8 cellular contexts compared by ENCODE assay signal in the genomic region with DNA sequence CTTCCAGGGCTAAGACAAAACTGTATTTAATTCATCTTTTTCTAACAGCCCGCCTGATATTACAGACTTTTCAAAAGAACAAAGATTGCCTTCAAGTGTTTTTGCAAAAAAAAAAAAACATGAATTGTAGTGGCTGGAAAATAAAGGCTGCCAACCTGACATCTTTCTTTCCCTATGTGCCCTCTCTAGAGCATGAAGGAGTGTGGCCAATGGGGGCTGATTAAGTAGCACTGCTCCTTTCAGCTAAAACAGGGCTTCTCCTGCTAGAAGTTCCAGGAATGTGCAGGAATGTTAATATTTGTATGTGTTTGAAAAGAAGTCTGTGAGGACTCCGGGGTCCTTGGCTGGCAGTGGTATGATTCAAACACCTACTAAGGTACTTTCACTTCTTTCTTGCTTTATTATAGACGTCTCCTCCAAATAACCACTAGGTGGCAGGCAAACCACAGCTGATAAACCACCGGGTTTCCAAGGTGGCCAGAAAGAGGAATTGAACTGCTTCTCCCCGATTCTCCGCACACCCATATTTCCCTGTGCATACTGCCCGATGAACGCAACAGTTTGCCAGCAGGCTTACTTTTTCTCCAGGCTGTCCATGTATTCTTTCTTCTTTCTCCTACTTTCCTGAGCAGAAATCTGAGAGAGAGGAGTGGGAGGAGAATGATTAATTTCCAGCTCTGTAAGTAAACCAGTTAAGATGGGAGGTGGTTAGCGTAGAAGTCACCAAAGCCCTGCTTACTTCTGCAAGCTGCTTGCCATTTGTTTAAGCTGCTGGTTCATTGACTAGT. TPM values are rescaled to one million over a fixed set of nuclear protein-coding genes. Genes with fewer than 3 reads are reported as not detected.
DNase-seq lines count a peak whose midpoint lies in the region; ATAC-seq, FAIRE-seq and TF ChIP-seq lines count a peak whose summit lies in the region.

No MANE protein-coding gene starts in this region.

- H2AK5ac ChIP-seq in H1 (ENCODE audit: low read depth, low read length): no peak overlapping the region

- no peak overlapping the region for H2BK12ac ChIP-seq in H1 (ENCODE audit: low read depth, low read length)

- no peak overlapping the region for H2BK120ac ChIP-seq in H1 (replicated peaks; ENCODE audit: low read depth, low read length)

- no peak overlapping the region for H4K5ac ChIP-seq in H1 (ENCODE audit: insufficient read length, low read depth, low read length)

- whole genome bisulfite sequencing in H1 (ENCODE audit: extremely low coverage in 1 of 2, insufficient coverage in 1 of 2, insufficient read length in 1 of 2, insufficient replicate concordance in 2 of 2, low coverage in 1 of 2, low lambda C conversion rate in 2 of 2, missing lambda C conversion rate in 1 of 2), 2 experiments: 63% methylated on average over 9 of the region's 9 CpGs; no CpG with 5 or more reads in 1 of the 2 experiments

- no peaks in the 10 kb centered on the region; the same call in 1 of the 2 replicates for H3K79me1 ChIP-seq in H1 (ENCODE audit: low read depth, low read length)

- no peak overlapping the region for H4K91ac ChIP-seq in H1 (replicated peaks; ENCODE audit: insufficient read length, low read length)

- H2BK5ac ChIP-seq in H1 (ENCODE audit: low read depth, low read length): no peak overlapping the region

- H3K4ac ChIP-seq in H1 (replicated peaks; ENCODE audit: insufficient read length, low read depth, low read length): no peak overlapping the region

- intact Hi-C loops in mucosa of descending colon (cut with DNase I, micrococcal nuclease): loop anchor here (2.0 to 5.0 kb wide), 2 partner anchors 104 to 105 kb away; no protein-coding TSS in a partner anchor

- no peak overlapping the region for H3K18ac ChIP-seq in H1 (ENCODE audit: extremely low read depth, low read length)

- H3K56ac ChIP-seq in H1 (replicated peaks; ENCODE audit: insufficient read length, low read depth, low read length): no peak overlapping the region

- no peak overlapping the region for H3K27ac ChIP-seq in H1 (ENCODE audit: low read depth, low read length)

- TF ChIP-seq EP300 in H1 (IDR thresholded peaks at IDR 0.05; ENCODE audit: borderline replicate concordance in 1 of 2, low read depth in 2 of 2, low read length in 2 of 2): no peak

- H3K4me1 ChIP-seq in H1 (replicated peaks in 1 of 4; ENCODE audit: control insufficient read depth in 3 of 4, insufficient read depth in 4 of 4, low read length in 3 of 4) (peaks cover 0 to 2% (median 0%) of the 10 kb centered on the region in 4 experiments; a peak in 3 of 7 replicates), mucosa of descending colon (ENCODE audit: low read depth) (peaks cover 3% of the 10 kb centered on the region)

- POLR2A ChIA-PET in H1 (lab: Charles Lee; ENCODE audit: partially characterized antibody): interaction anchor here (1.1 kb wide), 1 partner anchor 556 kb away, joined by 5 read pairs; a partner anchor contains a TSS

- no peak overlapping the region for H4K8ac ChIP-seq in H1 (ENCODE audit: extremely low read depth, insufficient read depth, low read length)

- CTCF ChIA-PET in H1 (lab: Charles Lee; ENCODE audit: partially characterized antibody): interaction anchor here (0.6 to 9.9 kb wide), 47 partner anchors 9 to 1149 kb away, joined by 3 to 167 read pairs (median 3); a partner anchor contains a TSS

- no peak overlapping the region for H2BK20ac ChIP-seq in H1 (ENCODE audit: low read length)

- peak; percentile 74 for FAIRE-seq in H1 (lab: Jason Lieb, UNC)

- peaks cover 7 to 45% (median 35%) of the 10 kb centered on the region in 4 experiments; a peak in 7 of 8 replicates for H3K36me3 ChIP-seq in H1 (ENCODE audit: control insufficient read depth in 2 of 4, insufficient read depth in 4 of 4, low read length in 3 of 4)
- peaks cover 3% of the 10 kb centered on the region for H3K36me3 ChIP-seq in mucosa of descending colon (ENCODE audit: low read depth)

- H3K4me3 ChIP-seq in H1 (ENCODE audit: extremely low read depth in 1 of 4, insufficient read depth in 2 of 4, low read depth in 3 of 4, low read length in 4 of 4) (no peak overlapping the region), mucosa of descending colon (no peak overlapping the region)

- peak; percentile 25 to 86 (median 73) for TF ChIP-seq CTCF in H1 (IDR thresholded peaks at IDR 0.05; ENCODE audit: control extremely low read depth in 1 of 3, insufficient read depth in 1 of 3, low read depth in 1 of 3, low read length in 3 of 3)
- TF ChIP-seq CTCF in mucosa of descending colon (IDR thresholded peaks at IDR 0.05): peak; percentile 43

- H3K9me3 ChIP-seq in H1 (ENCODE audit: insufficient read depth in 2 of 2, low read depth in 1 of 2, low read length in 1 of 2) (peaks cover 6 to 9% of the 10 kb centered on the region in 2 experiments; a peak in 3 of 4 replicates), mucosa of descending colon (no peaks in the 10 kb centered on the region)

- H3K23ac ChIP-seq in H1 (ENCODE audit: insufficient read length): no peak overlapping the region

- TF ChIP-seq POLR2A in H1 (IDR thresholded peaks at IDR 0.05; ENCODE audit: control extremely low read depth in 1 of 2, low read depth in 2 of 2, low read length in 2 of 2): no peak

- no peak overlapping the region for H2AFZ ChIP-seq in H1 (ENCODE audit: low read length)

- H3K23me2 ChIP-seq in H1 (ENCODE audit: low read depth, low read length): no peaks in the 10 kb centered on the region

- DNase-seq in COR-L47 (lab: John Stamatoyannopoulos, UW): peak; percentile 49
- DNase-seq in NCI-H82 (lab: John Stamatoyannopoulos, UW): peak; percentile 85
- DNase-seq in activated CD4-positive, alpha-beta T cell treated with anti-CD3 and anti-CD28 coated beads, Interleukin-2, amount 50 U/mL, for 48 hours: peak; percentile 45 to 62
- peak; percentile 51 to 60 for DNase-seq in H1 (ENCODE audit: low read depth in 1 of 2, low spot score in 2 of 2)
- DNase-seq in mucosa of descending colon: peak in 1 of 3 donors; percentile 71
- peak; percentile 14 to 76 (median 42) for DNase-seq in stimulated activated naive CD4-positive, alpha-beta T cell (lab: John Stamatoyannopoulos, UW)

- no peak overlapping the region for H3K14ac ChIP-seq in H1 (ENCODE audit: insufficient read length)

- H3K79me2 ChIP-seq in H1 (ENCODE audit: control insufficient read depth in 1 of 2, insufficient read depth in 2 of 2, low read length in 2 of 2): no peaks in the 10 kb centered on the region

- H3K4me2 ChIP-seq in H1 (ENCODE audit: insufficient read depth in 1 of 2, low read depth in 2 of 2, low read length in 2 of 2): no peak overlapping the region

- no peaks in the 10 kb centered on the region for H4K20me1 ChIP-seq in H1 (replicated peaks in 1 of 2; ENCODE audit: control insufficient read depth in 1 of 2, insufficient read depth in 2 of 2, low read length in 2 of 2)

- ATAC-seq in GM19468 (IDR thresholded peaks at IDR 0.05; ENCODE audit: extremely low read depth, unreplicated experiment): peak; percentile 63
- ATAC-seq in HG03575 (IDR thresholded peaks at IDR 0.05; ENCODE audit: extremely low read depth, insufficient number of reproducible peaks, low FRiP score, unreplicated experiment): peak; percentile 80
- peak; percentile 81 for ATAC-seq in mucosa of descending colon

- H3K9ac ChIP-seq in H1 (replicated peaks in 1 of 4; ENCODE audit: extremely low read depth in 1 of 4, low read depth in 3 of 4, low read length in 3 of 4): no peak overlapping the region

- H2BK15ac ChIP-seq in H1 (ENCODE audit: low read length): no peak overlapping the region

- H3K27me3 ChIP-seq in H1 (replicated peaks in 1 of 4; ENCODE audit: control insufficient read depth in 3 of 4, extremely low read depth in 1 of 4, insufficient read depth in 3 of 4, low read length in 3 of 4): no peaks in the 10 kb centered on the region

- TF ChIP-seq RAD21 in H1 (IDR thresholded peaks at IDR 0.05 in 1 of 2, conservative IDR thresholded peaks at IDR 0.05 in 1 of 2; ENCODE audit: low read depth in 2 of 2, low read length in 2 of 2): peak; percentile 96 to 97

TF ChIP-seq in H1, 55 proteins besides CTCF, POLR2A, EP300 and RAD21 (continues in another document):
- TF ChIP-seq CREB1 (IDR thresholded peaks at IDR 0.05) (no peak), PHF8 (conservative IDR thresholded peaks at IDR 0.05; ENCODE audit: low read depth, low read length) (no peak), ZNF274 (IDR thresholded peaks at IDR 0.05; ENCODE audit: borderline replicate concordance, extremely low read depth, low read length) (no peak), SIN3A (conservative IDR thresholded peaks at IDR 0.05 in 1 of 2, IDR thresholded peaks at IDR 0.05 in 1 of 2; ENCODE audit: low read depth in 1 of 2, low read length in 2 of 2) (no peak), TEAD4 (IDR thresholded peaks at IDR 0.05; ENCODE audit: low read depth, low read length) (no peak), TAF7 (optimal IDR thresholded peaks at IDR 0.05; ENCODE audit: borderline replicate concordance, low read depth, low read length) (no peak), SP4 (IDR thresholded peaks at IDR 0.05; ENCODE audit: low read length) (no peak), GABPA (IDR thresholded peaks at IDR 0.05; ENCODE audit: borderline replicate concordance, insufficient read depth, low read length) (no peak), KDM1A (IDR thresholded peaks at IDR 0.05; ENCODE audit: borderline replicate concordance, low read length) (no peak), SIX5 (IDR thresholded peaks at IDR 0.05; ENCODE audit: low read depth, low read length) (no peak), BACH1 (IDR thresholded peaks at IDR 0.05; ENCODE audit: low read length) (no peak)

RNA-seq across cellular contexts. Expression of a gene that starts 56.8 kb away (rescaled TPM):
- 0.71 and 0.84 TPM in 2 replicates for total RNA-seq in H1 (2021; fragmentation: NEBNext Ultra II Directional; extraction: Animal tissue kit (Norgen Biotek cat#: 25700))
- 0.20 and 0.22 TPM in 2 replicates for polyA plus RNA-seq in H1 (2011; rRNA removed)
- polyA plus RNA-seq in H1 (2011; cell fraction: cytosol; rRNA removed): 0.31 TPM
- 0.63 TPM for polyA plus RNA-seq in H1 (2011; cell fraction: nucleus; rRNA removed)
- 0.17 to 1.2 TPM (median 0.65 TPM) in 4 replicates for polyA plus RNA-seq in H1 (2012, experiment 1 of 2)
- 0.07 TPM for polyA plus RNA-seq in H1 (2012, experiment 2 of 2)
- polyA plus RNA-seq in H1 (2013, experiment 1 of 2): 0.14 TPM
- 0.18 TPM for polyA plus RNA-seq in H1 (2013, experiment 2 of 2)
- polyA minus RNA-seq in H1 (2011; rRNA and poly(A)+ RNA removed): 2.0 and 2.3 TPM in 2 replicates
- 1.5 TPM for polyA minus RNA-seq in H1 (2011; cell fraction: cytosol; rRNA and poly(A)+ RNA removed)
- 3.2 TPM for polyA minus RNA-seq in H1 (2011; cell fraction: nucleus; rRNA and poly(A)+ RNA removed)
- 1 to 10 TPM in 1 of 3 donors, under 1 TPM in 2; 0.36 to 1.4 (median 0.46) TPM for total RNA-seq in mucosa of descending colon
